In the genomic region with DNA sequence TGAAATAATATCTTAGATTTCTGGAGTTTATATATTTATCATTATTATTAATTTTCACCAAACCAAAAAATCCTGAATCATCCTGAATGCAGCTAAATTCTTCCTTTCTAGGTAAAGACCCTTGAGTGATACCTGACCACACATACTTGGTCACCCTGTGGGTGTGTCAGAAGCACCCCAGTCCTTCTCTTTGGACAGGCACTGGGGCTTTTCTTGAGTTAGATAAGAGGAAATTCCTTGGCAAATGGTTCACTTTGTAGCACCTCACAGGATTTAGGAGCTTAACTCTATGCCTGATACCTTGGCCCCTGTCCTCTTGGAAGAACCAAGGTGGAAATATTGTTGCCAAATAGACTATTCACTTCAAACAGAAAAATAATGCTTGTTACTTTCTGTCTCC, we compare ENCODE assay signal across 16 cellular contexts.
DNase-seq lines count a peak whose midpoint lies in the region; ATAC-seq and TF ChIP-seq lines count a peak whose summit lies in the region.
"Had no signal": no experiment of that assay in that cellular context is flagged by ENCODE, and none has a peak within 500 bp of the region (broad histone marks: within the 10 kb centered on the region; RNA-seq: fewer than 3 reads in every experiment).

No MANE protein-coding gene starts in this region.

- no peak overlapping the region for H3K4me3 ChIP-seq in lung
- H3K4me3 ChIP-seq: A549 had no signal

- no peaks in the 10 kb centered on the region for H3K36me3 Mint-ChIP-seq in effector memory CD8-positive, alpha-beta T cell (ENCODE audit: insufficient read depth)
- H3K36me3 Mint-ChIP-seq in osteocyte (ENCODE audit: unreplicated experiment): no peaks in the 10 kb centered on the region
- H3K36me3 Mint-ChIP-seq: IgD-negative memory B cell had no signal

- TF ChIP-seq CTCF in lung (IDR thresholded peaks at IDR 0.05; ENCODE audit: control extremely low read depth, extremely low read depth) (no peak), osteocyte (IDR thresholded peaks at IDR 0.05) (no peak)

- no peaks in the 10 kb centered on the region for H3K36me3 ChIP-seq in lung (ENCODE audit: control insufficient read depth in 2 of 2, insufficient read depth in 2 of 2, low read length in 2 of 2)

- no peak overlapping the region for H3K4me3 Mint-ChIP-seq in effector memory CD8-positive, alpha-beta T cell
- H3K4me3 Mint-ChIP-seq in osteocyte (ENCODE audit: unreplicated experiment): no peak overlapping the region
- H3K4me3 Mint-ChIP-seq: CD4-positive, alpha-beta T cell; HFFc6; IgD-negative memory B cell had no signal

- no peak overlapping the region for H3K27ac ChIP-seq in lung (ENCODE audit: low read depth in 1 of 2, low read length in 1 of 2)
- H3K27ac ChIP-seq: 22Rv1, A549, C4-2B had no signal

- no peaks in the 10 kb centered on the region for H3K4me1 Mint-ChIP-seq in effector memory CD8-positive, alpha-beta T cell (ENCODE audit: low read depth in 2 of 2)
- no peaks in the 10 kb centered on the region for H3K4me1 Mint-ChIP-seq in osteocyte (ENCODE audit: unreplicated experiment)
- H3K4me1 Mint-ChIP-seq: IgD-negative memory B cell had no signal

- H3K27me3 Mint-ChIP-seq in effector memory CD8-positive, alpha-beta T cell: no peaks in the 10 kb centered on the region
- no peaks in the 10 kb centered on the region for H3K27me3 Mint-ChIP-seq in osteocyte (ENCODE audit: unreplicated experiment)
- H3K27me3 Mint-ChIP-seq: CD4-positive, alpha-beta T cell; IgD-negative memory B cell had no signal

- H3K9me3 Mint-ChIP-seq in effector memory CD8-positive, alpha-beta T cell: no peaks in the 10 kb centered on the region
- no peaks in the 10 kb centered on the region for H3K9me3 Mint-ChIP-seq in osteocyte (ENCODE audit: unreplicated experiment)
- H3K9me3 Mint-ChIP-seq: CD4-positive, alpha-beta T cell; HFFc6 had no signal

- peak; percentile 32 for ATAC-seq in lung (ENCODE audit: insufficient read depth, low FRiP score)
- ATAC-seq in effector memory CD8-positive, alpha-beta T cell (replicated peaks): no peak

- H3K9me3 ChIP-seq in lung (ENCODE audit: control insufficient read depth in 2 of 2, insufficient read depth in 1 of 2, low read length in 1 of 2): no peaks in the 10 kb centered on the region
- H3K9me3 ChIP-seq: A549, Caco-2 had no signal

- DNase-seq in NCI-H146 (lab: John Stamatoyannopoulos, UW) (peak; percentile 22), NCI-H146 treated with DMSO at 0.1 percent for 48 hours (lab: John Stamatoyannopoulos, UW; ENCODE audit: unreplicated experiment) (no peak), NCI-H69 (lab: John Stamatoyannopoulos, UW) (peak; percentile 16), lung (ENCODE audit: low spot score) (no peak), NCI-H345 (lab: John Stamatoyannopoulos, UW) (no peak), osteocyte (ENCODE audit: extremely low spot score, unreplicated experiment) (no peak)
- DNase-seq in effector memory CD8-positive, alpha-beta T cell: no peak
- DNase-seq: GDM1, GOT3 had no signal

- no peaks in the 10 kb centered on the region for H3K27me3 ChIP-seq in lung (ENCODE audit: control insufficient read depth, insufficient read depth)

- no peaks in the 10 kb centered on the region for H3K4me1 ChIP-seq in lung (ENCODE audit: control insufficient read depth in 2 of 2, insufficient read depth in 2 of 2, low read length in 2 of 2)
- H3K4me1 ChIP-seq: A549, Caco-2 had no signal

- H3K27ac Mint-ChIP-seq in effector memory CD8-positive, alpha-beta T cell: no peak overlapping the region
- H3K27ac Mint-ChIP-seq in osteocyte (ENCODE audit: unreplicated experiment): no peak overlapping the region
- H3K27ac Mint-ChIP-seq: CD4-positive, alpha-beta T cell; HFFc6; IgD-negative memory B cell had no signal

Comparison
In these comparisons a context has a peak if more than half of its experiments do, and no peak if none do; other contexts are left out.
1. DNase-seq: peak in NCI-H146 (single experiment) and NCI-H69 (single experiment); none in NCI-H146 treated with DMSO at 0.1 percent for 48 hours (single experiment), lung (single experiment), effector memory CD8-positive, alpha-beta T cell (0 of 3), NCI-H345 (single experiment) and osteocyte (single experiment).